Comparison of ENCODE assay signal across 10 cellular contexts in the genomic region with DNA sequence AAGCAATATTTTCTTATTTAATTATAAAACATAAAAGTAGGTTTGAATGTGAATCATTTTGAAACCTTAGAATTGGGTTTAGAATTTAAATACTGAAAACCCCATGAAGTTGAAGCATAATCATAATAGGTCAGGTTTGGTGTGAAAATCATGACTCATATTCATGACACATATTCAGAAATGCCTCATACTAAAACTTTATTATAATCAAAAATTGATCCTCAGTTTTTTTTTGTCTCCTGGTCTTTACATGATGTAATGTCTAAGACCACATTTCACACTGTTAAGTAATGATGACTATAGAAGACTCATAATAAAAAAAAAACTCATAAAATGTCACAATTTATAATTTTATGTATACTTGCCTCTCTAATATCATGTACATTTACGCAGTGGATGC.
DNase-seq lines count a peak whose midpoint lies in the region; ATAC-seq and FAIRE-seq lines count a peak whose summit lies in the region.
"Had no signal": no experiment of that assay in that cellular context is flagged by ENCODE, and none has a peak within 500 bp of the region (broad histone marks: within the 10 kb centered on the region; RNA-seq: fewer than 3 reads in every experiment).

No MANE protein-coding gene starts in this region.

- no peak overlapping the region for H3K27ac ChIP-seq in right cardiac atrium (ENCODE audit: low read length)

- ATAC-seq in GM18511 (IDR thresholded peaks at IDR 0.05; ENCODE audit: unreplicated experiment) (peak; percentile 64), GM21786 (IDR thresholded peaks at IDR 0.05; ENCODE audit: unreplicated experiment) (peak; percentile 40), HG03571 (IDR thresholded peaks at IDR 0.05; ENCODE audit: unreplicated experiment) (peak; percentile 35), right cardiac atrium (no peak), GM19023 (IDR thresholded peaks at IDR 0.05; ENCODE audit: unreplicated experiment) (no peak)
- ATAC-seq: WTC11 had no signal

- DNase-seq in frontal cortex (ENCODE audit: low spot score in 2 of 2) (no peak), NK-92 (lab: John Stamatoyannopoulos, UW; ENCODE audit: unreplicated experiment) (no peak), right cardiac atrium (no peak), OCI-M1 (lab: John Stamatoyannopoulos, UW) (no peak)
- DNase-seq: nucleus accumbens had no signal

- no peak overlapping the region for H3K4me3 ChIP-seq in right cardiac atrium (ENCODE audit: low read length)

- FAIRE-seq in frontal cortex (lab: Jason Lieb, UNC): peak; percentile 8

- intact Hi-C loops in right cardiac atrium (cut with DNase I): loop anchor here in 1 of 4 donors (10.0 kb wide), 1 partner anchor 678 kb away; no protein-coding TSS in a partner anchor

- WGBS in right cardiac atrium: 100% methylated on average over 1 of the region's 1 CpG

- peaks cover 7% of the 10 kb centered on the region for H3K4me1 ChIP-seq in right cardiac atrium (ENCODE audit: control insufficient read depth, insufficient read depth, low read length)

- H3K9me3 ChIP-seq in right cardiac atrium (ENCODE audit: control insufficient read depth, low read length): no peaks in the 10 kb centered on the region

- H3K27me3 ChIP-seq in right cardiac atrium (ENCODE audit: control insufficient read depth, insufficient read depth): no peaks in the 10 kb centered on the region

Comparison
In these comparisons a context has a peak if more than half of its experiments do, and no peak if none do; other contexts are left out.
1. ATAC-seq: peak in GM18511 (single experiment), GM21786 (single experiment) and HG03571 (single experiment); none in right cardiac atrium (0 of 2) and GM19023 (single experiment).